ENCODE assay signal across 22 cellular contexts in the genomic region with DNA sequence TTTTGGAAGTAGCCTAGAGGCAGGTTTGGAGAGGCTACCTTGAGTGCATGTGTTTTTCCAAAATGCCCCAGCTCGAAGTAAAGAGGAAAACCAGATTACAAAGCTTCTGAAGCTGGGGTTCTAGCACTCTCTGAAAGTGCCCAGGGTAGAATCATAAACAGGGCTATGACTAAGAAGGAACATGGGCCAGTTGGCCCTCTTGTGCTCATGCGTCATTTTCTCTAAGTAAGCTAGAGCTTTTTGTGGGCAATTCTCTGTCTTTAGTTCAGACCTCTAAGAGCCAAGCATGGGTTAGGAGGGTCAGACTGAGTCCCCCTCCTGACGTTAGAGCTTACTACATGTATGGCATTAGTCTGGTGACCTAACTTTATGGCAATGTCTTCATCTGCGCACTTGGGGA.
DNase-seq lines count a peak whose midpoint lies in the region; ATAC-seq and TF ChIP-seq lines count a peak whose summit lies in the region.
"Had no signal": no experiment of that assay in that cellular context is flagged by ENCODE, and none has a peak within 500 bp of the region (broad histone marks: within the 10 kb centered on the region; RNA-seq: fewer than 3 reads in every experiment).

No MANE protein-coding gene starts in this region.

- H3K27ac ChIP-seq in heart left ventricle = peak overlapping the region; percentile 61 to 93 (median 78)
- peak overlapping the region; percentile 7 to 51 (median 40) for H3K27ac ChIP-seq in transverse colon
- no peak overlapping the region for H3K27ac ChIP-seq in upper lobe of left lung
- H3K27ac ChIP-seq: gastroesophageal sphincter had no signal

- in situ Hi-C loops in transverse colon (cut with MboI; ENCODE audit: low pct_ligation_motif_present in 1 of 4, low pct_unique_long_range_greater_than_20kb in 1 of 4, low sequenced_read_pairs in 3 of 4) = no loop called here

- no peaks in the 10 kb centered on the region for H3K27me3 ChIP-seq in heart left ventricle
- H3K27me3 ChIP-seq in transverse colon = no peaks in the 10 kb centered on the region
- H3K27me3 ChIP-seq in upper lobe of left lung = no peaks in the 10 kb centered on the region
- H3K27me3 ChIP-seq: gastroesophageal sphincter had no signal

- DNase-seq in heart left ventricle (no peak), Right ventricle myocardium inferior (ENCODE audit: missing footprints) (no peak), midbrain (lab: John Stamatoyannopoulos, UW) (peak; percentile 39), transverse colon (no peak), upper lobe of left lung (no peak), cerebellum (ENCODE audit: low spot score) (no peak)
- no peak for DNase-seq in effector CD8-positive, alpha-beta T cell (lab: John Stamatoyannopoulos, UW)
- DNase-seq: 8988T; activated CD4-positive, CD25-positive, alpha-beta regulatory T cell treated with anti-CD3 and anti-CD28 coated beads, Interleukin-2, amount 50 U/mL, for 72 hours; activated CD8-positive, alpha-beta T cell treated with anti-CD3 and anti-CD28 coated beads, Interleukin-2, amount 10 ng/mL, durations not matched to agents 7 days and 5 days; activated gamma-delta T cell; CD8-positive, alpha-beta memory T cell; Kasumi-1; left cardiac atrium; NCI-H446; OCI-M1; stimulated activated CD4-positive, alpha-beta T cell treated with anti-CD3 and anti-CD28 coated beads, Interleukin-2, amount 100 ng/mL, for 24 hours; stimulated activated naive B cell treated with anti-CD40 and anti-IgM and Interleukin-4, amounts not matched to agents 10 μg/mL and 1 μg/mL and 100 μg/mL, for 72 hours; T-cell had no signal

- H3K9me3 ChIP-seq in heart left ventricle = no peaks in the 10 kb centered on the region
- no peaks in the 10 kb centered on the region for H3K9me3 ChIP-seq in transverse colon
- no peaks in the 10 kb centered on the region for H3K9me3 ChIP-seq in upper lobe of left lung
- H3K9me3 ChIP-seq: gastroesophageal sphincter had no signal

- TF ChIP-seq CTCF in heart left ventricle (IDR thresholded peaks at IDR 0.05) (no peak), transverse colon (IDR thresholded peaks at IDR 0.05) (no peak), upper lobe of left lung (IDR thresholded peaks at IDR 0.05) (no peak)

- no peak overlapping the region for H3K4me3 ChIP-seq in heart left ventricle
- H3K4me3 ChIP-seq in transverse colon = no peak overlapping the region
- H3K4me3 ChIP-seq in upper lobe of left lung = no peak overlapping the region
- H3K4me3 ChIP-seq: gastroesophageal sphincter, skin epidermis had no signal

- peak in 3 of 4 donors; percentile 7 to 32 (median 19) for ATAC-seq in heart left ventricle
- ATAC-seq in Right ventricle myocardium inferior = no peak
- ATAC-seq in esophagus mucosa = peak; percentile 81
- ATAC-seq in upper lobe of left lung (ENCODE audit: low FRiP score in 2 of 2) = no peak
- ATAC-seq: activated CD8-positive, alpha-beta T cell treated with anti-CD3 and anti-CD28 coated beads, Interleukin-2, amount 10 ng/mL, durations not matched to agents 7 days and 5 days; gastroesophageal sphincter; stimulated activated naive B cell treated with anti-CD40 and anti-IgM and Interleukin-4, amounts not matched to agents 10 μg/mL and 1 μg/mL and 100 μg/mL, for 72 hours; T-cell had no signal

- intact Hi-C loops in heart left ventricle (cut with DNase I) = loop anchor here in 1 of 10 donors (2.0 kb wide), 1 partner anchor 16 kb away; no protein-coding TSS in a partner anchor
- intact Hi-C loops in Right ventricle myocardium inferior (cut with DNase I) = loop anchor here (5.0 kb wide), 1 partner anchor 52 kb away; no protein-coding TSS in a partner anchor
- intact Hi-C loops in transverse colon (cut with DNase I; ENCODE audit: low total_unique reads) = no loop called here

- TF ChIP-seq POLR2A in heart left ventricle (IDR thresholded peaks at IDR 0.05) (no peak), transverse colon (IDR thresholded peaks at IDR 0.05) (no peak), upper lobe of left lung (IDR thresholded peaks at IDR 0.05) (no peak)

- WGBS in heart left ventricle, 4 donors = 68 to 82% (median 72%) methylated on average over 4 of the region's 4 CpGs
- 66 to 79% methylated on average over 2 to 4 of the region's 4 CpGs for WGBS in transverse colon (ENCODE audit: low coverage in 1 of 2), 2 donors
- WGBS in upper lobe of left lung, 2 donors = 83 to 89% methylated on average over 4 of the region's 4 CpGs

- no peak for TF ChIP-seq EP300 in transverse colon (IDR thresholded peaks at IDR 0.05; ENCODE audit: low read depth)
- no peak for TF ChIP-seq EP300 in upper lobe of left lung (IDR thresholded peaks at IDR 0.05)

- H3K36me3 ChIP-seq in heart left ventricle = no peaks in the 10 kb centered on the region
- no peaks in the 10 kb centered on the region for H3K36me3 ChIP-seq in transverse colon
- H3K36me3 ChIP-seq in upper lobe of left lung = no peaks in the 10 kb centered on the region
- H3K36me3 ChIP-seq: gastroesophageal sphincter had no signal

- H3K4me1 ChIP-seq in heart left ventricle (peaks cover 7 to 81% (median 40%) of the 10 kb centered on the region in 12 donors), transverse colon (peaks cover 0 to 11% (median 7%) of the 10 kb centered on the region in 4 donors), upper lobe of left lung (peaks cover 0 to 14% (median 4%) of the 10 kb centered on the region in 4 donors)
- H3K4me1 ChIP-seq: gastroesophageal sphincter had no signal

Comparison
In these comparisons a context has a peak if more than half of its experiments do, and no peak if none do; other contexts are left out.
1. ATAC-seq: peak in heart left ventricle (3 of 4) and esophagus mucosa (single experiment); none in Right ventricle myocardium inferior (single experiment) and upper lobe of left lung (0 of 2).
2. H3K27ac ChIP-seq: peak in heart left ventricle (12 of 12) and transverse colon (4 of 4); none in upper lobe of left lung (0 of 4).